In genomic region chr3:81068546-81068945, GRCh38 we compare ENCODE assay signal across 40 cellular contexts.
"Had no signal": no experiment of that assay in that cellular context is flagged by ENCODE, and none has a peak within 500 bp of the region (broad histone marks: within the 10 kb centered on the region; RNA-seq: fewer than 3 reads in every experiment).

No MANE protein-coding gene starts in this region.

- H3K4me1 ChIP-seq: adrenal gland, ascending aorta, body of pancreas, breast epithelium had no signal

- H3K4me3 ChIP-seq: adrenal gland, ascending aorta, body of pancreas, breast epithelium, cardiac muscle cell had no signal

- H3K36me3 Mint-ChIP-seq: activated naive CD4-positive, alpha-beta T cell treated with anti-CD3 and anti-CD28 coated beads, Interleukin-2, amount 10 ng/mL, durations not matched to agents 7 days and 5 days; activated naive CD4-positive, alpha-beta T cell treated with anti-CD3 and anti-CD28 coated beads, Interleukin-2, amount 50 U/mL, for 24 hours; activated naive CD8-positive, alpha-beta T cell; activated naive CD8-positive, alpha-beta T cell treated with anti-CD3 and anti-CD28 coated beads for 36 hours; activated naive CD8-positive, alpha-beta T cell treated with anti-CD3 and anti-CD28 coated beads, Interleukin-2, amount 10 ng/mL, durations not matched to agents 7 days and 5 days; brain had no signal

- H3K27ac Mint-ChIP-seq: activated naive CD4-positive, alpha-beta T cell treated with anti-CD3 and anti-CD28 coated beads for 36 hours; activated naive CD4-positive, alpha-beta T cell treated with anti-CD3 and anti-CD28 coated beads, Interleukin-2, amount 10 ng/mL, durations not matched to agents 7 days and 5 days; activated naive CD4-positive, alpha-beta T cell treated with anti-CD3 and anti-CD28 coated beads, Interleukin-2, amount 50 U/mL, for 24 hours; activated naive CD4-positive, alpha-beta T cell treated with anti-CD3 and anti-CD28 coated beads, Interleukin-2, amount 50 U/mL, for 72 hours; activated naive CD8-positive, alpha-beta T cell; activated naive CD8-positive, alpha-beta T cell treated with anti-CD3 and anti-CD28 coated beads for 36 hours; activated naive CD8-positive, alpha-beta T cell treated with anti-CD3 and anti-CD28 coated beads, Interleukin-2, amount 10 ng/mL, durations not matched to agents 7 days and 5 days; activated naive CD8-positive, alpha-beta T cell treated with anti-CD3 and anti-CD28 coated beads, Interleukin-2, amount 50 U/mL, for 24 hours; activated T-cell treated with anti-CD3 and anti-CD28 coated beads, Interleukin-2, amount 50 U/mL, for 24 hours; activated T-cell treated with anti-CD3 and anti-CD28 coated beads, Interleukin-2, amount 50 U/mL, for 72 hours; activated T-helper 1 cell treated with anti-CD3 and anti-CD28 coated beads, Interleukin-12 subunit alpha, Interleukin-12 subunit beta, Interleukin-2, Interleukin-4 antibody, amounts not matched to agents 30 ng/mL and 10 ng/mL and 1 ng/mL, durations not matched to agents 14 hours and 24 hours and 36 hours; activated T-helper 17 cell treated with anti-CD3 and anti-CD28 coated beads, Interleukin-2, amount 50 U/mL, for 72 hours; activated T-helper 2 cell treated with anti-CD3 and anti-CD28 coated beads, Interferon-gamma antibody, Interleukin-2, Interleukin-4, amounts not matched to agents 10 μg/mL and 5 μg/mL and 100 μg/mL, durations not matched to agents 14 hours and 24 hours and 36 hours; brain had no signal

- ATAC-seq: activated naive CD4-positive, alpha-beta T cell treated with anti-CD3 and anti-CD28 coated beads, Interleukin-2, amount 50 U/mL, for 72 hours; activated naive CD8-positive, alpha-beta T cell treated with anti-CD3 and anti-CD28 coated beads, Interleukin-2, amount 50 U/mL, for 24 hours; activated T-cell treated with anti-CD3 and anti-CD28 coated beads, Interleukin-2, amount 50 U/mL, for 4 hours; activated T-cell treated with anti-CD3 and anti-CD28 coated beads, Interleukin-2, amount 50 U/mL, for 72 hours; activated T-helper 17 cell treated with anti-CD3 and anti-CD28 coated beads, Interleukin-2, amount 50 U/mL, for 72 hours; body of pancreas had no signal

- H3K4me1 Mint-ChIP-seq: activated naive CD4-positive, alpha-beta T cell treated with anti-CD3 and anti-CD28 coated beads, Interleukin-2, amount 10 ng/mL, durations not matched to agents 7 days and 5 days; activated naive CD4-positive, alpha-beta T cell treated with anti-CD3 and anti-CD28 coated beads, Interleukin-2, amount 50 U/mL, for 24 hours; activated naive CD8-positive, alpha-beta T cell treated with anti-CD3 and anti-CD28 coated beads for 36 hours; activated naive CD8-positive, alpha-beta T cell treated with anti-CD3 and anti-CD28 coated beads, Interleukin-2, amount 10 ng/mL, durations not matched to agents 7 days and 5 days; activated naive CD8-positive, alpha-beta T cell treated with anti-CD3 and anti-CD28 coated beads, Interleukin-2, amount 50 U/mL, for 24 hours; activated T-helper 17 cell treated with anti-CD3 and anti-CD28 coated beads, Interleukin-2, amount 50 U/mL, for 72 hours; brain; central memory CD8-positive, alpha-beta T cell had no signal

- H3K27ac ChIP-seq: adrenal gland, ascending aorta, body of pancreas, brain microvascular endothelial cell, breast epithelium, cardiac muscle cell had no signal

- H3K4me3 Mint-ChIP-seq: activated naive CD4-positive, alpha-beta T cell treated with anti-CD3 and anti-CD28 coated beads for 36 hours; activated naive CD4-positive, alpha-beta T cell treated with anti-CD3 and anti-CD28 coated beads, Interleukin-2, amount 10 ng/mL, durations not matched to agents 7 days and 5 days; activated naive CD4-positive, alpha-beta T cell treated with anti-CD3 and anti-CD28 coated beads, Interleukin-2, amount 50 U/mL, for 24 hours; activated naive CD8-positive, alpha-beta T cell; activated naive CD8-positive, alpha-beta T cell treated with anti-CD3 and anti-CD28 coated beads for 36 hours; activated naive CD8-positive, alpha-beta T cell treated with anti-CD3 and anti-CD28 coated beads, Interleukin-2, amount 10 ng/mL, durations not matched to agents 7 days and 5 days; activated naive CD8-positive, alpha-beta T cell treated with anti-CD3 and anti-CD28 coated beads, Interleukin-2, amount 50 U/mL, for 24 hours; activated T-cell treated with anti-CD3 and anti-CD28 coated beads, Interleukin-2, amount 50 U/mL, for 24 hours; activated T-cell treated with anti-CD3 and anti-CD28 coated beads, Interleukin-2, amount 50 U/mL, for 4 hours; activated T-cell treated with anti-CD3 and anti-CD28 coated beads, Interleukin-2, amount 50 U/mL, for 72 hours; activated T-helper 1 cell treated with anti-CD3 and anti-CD28 coated beads, Interleukin-12 subunit alpha, Interleukin-12 subunit beta, Interleukin-2, Interleukin-4 antibody, amounts not matched to agents 30 ng/mL and 10 ng/mL and 1 ng/mL, durations not matched to agents 14 hours and 24 hours and 36 hours; activated T-helper 17 cell treated with anti-CD3 and anti-CD28 coated beads, Interleukin-2, amount 50 U/mL, for 72 hours; brain; central memory CD8-positive, alpha-beta T cell had no signal

- DNase-seq: activated effector memory CD4-positive, alpha-beta T cell treated with anti-CD3 and anti-CD28 coated beads, Interleukin-2, amount 50 U/mL, for 16 hours; activated effector memory CD4-positive, alpha-beta T cell treated with Interleukin-2 at 50 U/mL for 16 hours; activated gamma-delta T cell; activated gamma-delta T cell treated with Interleukin-2 at 50 U/mL for 16 hours; activated naive CD4-positive, alpha-beta T cell; activated naive CD4-positive, alpha-beta T cell treated with anti-CD3 and anti-CD28 coated beads for 36 hours; activated naive CD4-positive, alpha-beta T cell treated with anti-CD3 and anti-CD28 coated beads, Interleukin-2, amount 10 ng/mL, durations not matched to agents 7 days and 5 days; activated naive CD4-positive, alpha-beta T cell treated with anti-CD3 and anti-CD28 coated beads, Interleukin-2, amount 50 U/mL, for 16 hours; activated naive CD4-positive, alpha-beta T cell treated with Interleukin-2 at 50 U/mL for 16 hours; activated naive CD8-positive, alpha-beta T cell treated with anti-CD3 and anti-CD28 coated beads for 36 hours; activated naive CD8-positive, alpha-beta T cell treated with anti-CD3 and anti-CD28 coated beads, Interleukin-2, amount 10 ng/mL, durations not matched to agents 7 days and 5 days; activated naive CD8-positive, alpha-beta T cell treated with anti-CD3 and anti-CD28 coated beads, Interleukin-2, amount 50 U/mL, for 24 hours; activated T-cell treated with anti-CD3 and anti-CD28 coated beads, Interleukin-2, amount 50 U/mL, for 1 hour; activated T-cell treated with anti-CD3 and anti-CD28 coated beads, Interleukin-2, amount 50 U/mL, for 24 hours; activated T-cell treated with anti-CD3 and anti-CD28 coated beads, Interleukin-2, amount 50 U/mL, for 4 hours; activated T-cell treated with anti-CD3 and anti-CD28 coated beads, Interleukin-2, amount 50 U/mL, for 48 hours; activated T-cell treated with anti-CD3 and anti-CD28 coated beads, Interleukin-2, amount 50 U/mL, for 72 hours; adrenal gland; amniotic stem cell; amygdala; anterior cingulate cortex; aorta; body of pancreas; brain microvascular endothelial cell; caudate nucleus; central memory CD4-positive, alpha-beta T cell; cerebellar nuclear complex had no signal

- H3K27me3 Mint-ChIP-seq: activated naive CD4-positive, alpha-beta T cell treated with anti-CD3 and anti-CD28 coated beads, Interleukin-2, amount 10 ng/mL, durations not matched to agents 7 days and 5 days; activated naive CD4-positive, alpha-beta T cell treated with anti-CD3 and anti-CD28 coated beads, Interleukin-2, amount 50 U/mL, for 24 hours; activated naive CD8-positive, alpha-beta T cell; activated naive CD8-positive, alpha-beta T cell treated with anti-CD3 and anti-CD28 coated beads for 36 hours; activated naive CD8-positive, alpha-beta T cell treated with anti-CD3 and anti-CD28 coated beads, Interleukin-2, amount 10 ng/mL, durations not matched to agents 7 days and 5 days; activated naive CD8-positive, alpha-beta T cell treated with anti-CD3 and anti-CD28 coated beads, Interleukin-2, amount 50 U/mL, for 24 hours; activated T-cell treated with anti-CD3 and anti-CD28 coated beads, Interleukin-2, amount 50 U/mL, for 24 hours; activated T-helper 17 cell treated with anti-CD3 and anti-CD28 coated beads, Interleukin-2, amount 50 U/mL, for 72 hours; central memory CD8-positive, alpha-beta T cell had no signal

- FAIRE-seq: astrocyte, bronchial epithelial cell had no signal

- H3K9me3 ChIP-seq: adrenal gland, ascending aorta, body of pancreas, breast epithelium had no signal

- H3K36me3 ChIP-seq: adrenal gland, ascending aorta, brain microvascular endothelial cell, breast epithelium, cardiac muscle cell had no signal

- H3K27me3 ChIP-seq: adrenal gland, ascending aorta, body of pancreas, brain microvascular endothelial cell, breast epithelium, cardiac muscle cell had no signal
